In genomic region chr5:96990102-96990501, GRCh38 we compare ENCODE assay signal across 13 cellular contexts. TPM values are rescaled to one million over a fixed set of nuclear protein-coding genes. Genes with fewer than 3 reads are reported as not detected.
DNase-seq lines count a peak whose midpoint lies in the region; ATAC-seq and FAIRE-seq lines count a peak whose summit lies in the region.
"Had no signal": no experiment of that assay in that cellular context is flagged by ENCODE, and none has a peak within 500 bp of the region (broad histone marks: within the 10 kb centered on the region; RNA-seq: fewer than 3 reads in every experiment).

No MANE protein-coding gene starts in this region.

- CTCF ChIA-PET in naive thymus-derived CD4-positive, alpha-beta T cell (lab: Charles Lee): interaction anchor here (0.9 to 3.0 kb wide), 2 partner anchors 32 to 121 kb away, joined by 3 to 15 read pairs; no protein-coding TSS in a partner anchor
- CTCF ChIA-PET in CD4-positive, alpha-beta memory T cell (lab: Charles Lee; ENCODE audit: partially characterized antibody): interaction anchor here (0.6 to 2.4 kb wide), 5 partner anchors 17 to 184 kb away, joined by 3 to 11 read pairs (median 4); partner anchors contain the start of gene LNPEP

- H3K36me3 ChIP-seq in naive thymus-derived CD4-positive, alpha-beta T cell (ENCODE audit: control insufficient read depth in 2 of 3, insufficient read depth in 3 of 3, low read length in 3 of 3): peaks cover 7 to 55% (median 17%) of the 10 kb centered on the region in 3 experiments
- H3K36me3 ChIP-seq in CD4-positive, alpha-beta memory T cell (ENCODE audit: insufficient read depth, low read length): peaks cover 35% of the 10 kb centered on the region

- H3K4me3 Mint-ChIP-seq in activated naive CD8-positive, alpha-beta T cell treated with anti-CD3 and anti-CD28 coated beads for 36 hours: no peak overlapping the region
- H3K4me3 Mint-ChIP-seq in activated naive CD8-positive, alpha-beta T cell treated with anti-CD3 and anti-CD28 coated beads, Interleukin-2, amount 50 U/mL, for 24 hours: no peak overlapping the region
- no peak overlapping the region for H3K4me3 Mint-ChIP-seq in naive thymus-derived CD4-positive, alpha-beta T cell
- H3K4me3 Mint-ChIP-seq in stimulated activated memory B cell treated with anti-CD40 and anti-IgM and Interleukin-4, amounts not matched to agents 10 μg/mL and 1 μg/mL and 100 μg/mL, for 72 hours: no peak overlapping the region
- peak overlapping the region in 1 of 8 donors; percentile 8 for H3K4me3 Mint-ChIP-seq in CD4-positive, alpha-beta memory T cell

- H3K27ac Mint-ChIP-seq in activated naive CD8-positive, alpha-beta T cell treated with anti-CD3 and anti-CD28 coated beads for 36 hours: peak overlapping the region; percentile 57
- no peak overlapping the region for H3K27ac Mint-ChIP-seq in activated naive CD8-positive, alpha-beta T cell treated with anti-CD3 and anti-CD28 coated beads, Interleukin-2, amount 50 U/mL, for 24 hours
- peak overlapping the region in 7 of 9 donors; percentile 0 to 73 (median 17) for H3K27ac Mint-ChIP-seq in naive thymus-derived CD4-positive, alpha-beta T cell
- peak overlapping the region; percentile 32 for H3K27ac Mint-ChIP-seq in stimulated activated memory B cell treated with anti-CD40 and anti-IgM and Interleukin-4, amounts not matched to agents 10 μg/mL and 1 μg/mL and 100 μg/mL, for 72 hours
- peak overlapping the region in 3 of 7 donors; percentile 39 to 59 (median 44) for H3K27ac Mint-ChIP-seq in CD4-positive, alpha-beta memory T cell

- no peak overlapping the region for H3K27ac ChIP-seq in naive thymus-derived CD4-positive, alpha-beta T cell (ENCODE audit: low read depth, low read length)
- no peak overlapping the region for H3K27ac ChIP-seq in CD4-positive, alpha-beta memory T cell (ENCODE audit: low read depth, low read length)
- H3K27ac ChIP-seq: C4-2B, GM23248 had no signal

- H3K4me1 ChIP-seq in naive thymus-derived CD4-positive, alpha-beta T cell (ENCODE audit: control insufficient read depth in 2 of 2, insufficient read depth in 2 of 2, low read length in 2 of 2): no peaks in the 10 kb centered on the region
- peaks cover 9% of the 10 kb centered on the region for H3K4me1 ChIP-seq in CD4-positive, alpha-beta memory T cell (ENCODE audit: insufficient read depth, low read length)
- H3K4me1 ChIP-seq: BE2C had no signal

- peaks cover 57% of the 10 kb centered on the region for H3K36me3 Mint-ChIP-seq in activated naive CD8-positive, alpha-beta T cell treated with anti-CD3 and anti-CD28 coated beads for 36 hours
- peaks cover 62% of the 10 kb centered on the region for H3K36me3 Mint-ChIP-seq in activated naive CD8-positive, alpha-beta T cell treated with anti-CD3 and anti-CD28 coated beads, Interleukin-2, amount 50 U/mL, for 24 hours (ENCODE audit: low read depth)
- H3K36me3 Mint-ChIP-seq in naive thymus-derived CD4-positive, alpha-beta T cell: peaks cover 10 to 56% (median 40%) of the 10 kb centered on the region in 5 donors
- H3K36me3 Mint-ChIP-seq in stimulated activated memory B cell treated with anti-CD40 and anti-IgM and Interleukin-4, amounts not matched to agents 10 μg/mL and 1 μg/mL and 100 μg/mL, for 72 hours: peaks cover 65% of the 10 kb centered on the region
- H3K36me3 Mint-ChIP-seq in CD4-positive, alpha-beta memory T cell: peaks cover 53 to 80% of the 10 kb centered on the region in 2 donors

- POLR2A ChIA-PET in naive thymus-derived CD4-positive, alpha-beta T cell (lab: Charles Lee): interaction anchor here (0.6 to 1.5 kb wide), 4 partner anchors 11 to 293 kb away, joined by 3 read pairs; partner anchors contain the start of gene LNPEP
- POLR2A ChIA-PET in CD4-positive, alpha-beta memory T cell (lab: Charles Lee; ENCODE audit: partially characterized antibody): interaction anchor here (0.8 to 1.7 kb wide), 5 partner anchors 12 to 121 kb away, joined by 3 to 6 read pairs (median 3); partner anchors contain the start of gene LNPEP

- DNase-seq in activated naive CD8-positive, alpha-beta T cell treated with anti-CD3 and anti-CD28 coated beads for 36 hours: no peak
- DNase-seq in activated naive CD8-positive, alpha-beta T cell treated with anti-CD3 and anti-CD28 coated beads, Interleukin-2, amount 50 U/mL, for 24 hours: no peak
- DNase-seq in GM19239 (ENCODE audit: insufficient read length, low spot score): no peak
- no peak for DNase-seq in naive thymus-derived CD4-positive, alpha-beta T cell
- no peak for DNase-seq in CD4-positive, alpha-beta memory T cell
- DNase-seq: BE2C, GM23248, H7, IMR-90 had no signal

- FAIRE-seq in GM19239 (lab: Jason Lieb, UNC): peak; percentile 4
- FAIRE-seq: GM18507 had no signal

- H3K9me3 ChIP-seq in naive thymus-derived CD4-positive, alpha-beta T cell (ENCODE audit: control insufficient read depth in 2 of 3, low read length in 3 of 3): no peaks in the 10 kb centered on the region
- no peaks in the 10 kb centered on the region for H3K9me3 ChIP-seq in CD4-positive, alpha-beta memory T cell (ENCODE audit: control insufficient read depth in 1 of 2, low read length in 2 of 2)
- H3K9me3 ChIP-seq: BE2C had no signal

- peaks cover 4% of the 10 kb centered on the region for H3K9me3 Mint-ChIP-seq in activated naive CD8-positive, alpha-beta T cell treated with anti-CD3 and anti-CD28 coated beads for 36 hours
- no peaks in the 10 kb centered on the region for H3K9me3 Mint-ChIP-seq in activated naive CD8-positive, alpha-beta T cell treated with anti-CD3 and anti-CD28 coated beads, Interleukin-2, amount 50 U/mL, for 24 hours
- peaks cover 0 to 3% (median 0%) of the 10 kb centered on the region in 11 donors for H3K9me3 Mint-ChIP-seq in naive thymus-derived CD4-positive, alpha-beta T cell
- no peaks in the 10 kb centered on the region for H3K9me3 Mint-ChIP-seq in stimulated activated memory B cell treated with anti-CD40 and anti-IgM and Interleukin-4, amounts not matched to agents 10 μg/mL and 1 μg/mL and 100 μg/mL, for 72 hours
- no peaks in the 10 kb centered on the region for H3K9me3 Mint-ChIP-seq in CD4-positive, alpha-beta memory T cell

- H3K4me3 ChIP-seq in naive thymus-derived CD4-positive, alpha-beta T cell (ENCODE audit: low read length): no peak overlapping the region
- H3K4me3 ChIP-seq in CD4-positive, alpha-beta memory T cell (ENCODE audit: low read length in 2 of 2): no peak overlapping the region
- H3K4me3 ChIP-seq: GM23248 had no signal

- intact Hi-C loops in naive thymus-derived CD4-positive, alpha-beta T cell (cut with micrococcal nuclease): no loop called here
- intact Hi-C loops in CD4-positive, alpha-beta memory T cell (cut with micrococcal nuclease): loop anchor here (5.0 kb wide), 1 partner anchor 123 kb away; no protein-coding TSS in a partner anchor

- H3K27me3 ChIP-seq in naive thymus-derived CD4-positive, alpha-beta T cell (ENCODE audit: control insufficient read depth in 2 of 2, insufficient read depth in 2 of 2, low read length in 2 of 2): no peaks in the 10 kb centered on the region
- no peaks in the 10 kb centered on the region for H3K27me3 ChIP-seq in CD4-positive, alpha-beta memory T cell (ENCODE audit: insufficient read depth, low read length)
- H3K27me3 ChIP-seq: BE2C had no signal

- no peaks in the 10 kb centered on the region for H3K27me3 Mint-ChIP-seq in activated naive CD8-positive, alpha-beta T cell treated with anti-CD3 and anti-CD28 coated beads for 36 hours
- no peaks in the 10 kb centered on the region for H3K27me3 Mint-ChIP-seq in activated naive CD8-positive, alpha-beta T cell treated with anti-CD3 and anti-CD28 coated beads, Interleukin-2, amount 50 U/mL, for 24 hours
- H3K27me3 Mint-ChIP-seq in naive thymus-derived CD4-positive, alpha-beta T cell: no peaks in the 10 kb centered on the region
- H3K27me3 Mint-ChIP-seq in stimulated activated memory B cell treated with anti-CD40 and anti-IgM and Interleukin-4, amounts not matched to agents 10 μg/mL and 1 μg/mL and 100 μg/mL, for 72 hours: no peaks in the 10 kb centered on the region
- no peaks in the 10 kb centered on the region for H3K27me3 Mint-ChIP-seq in CD4-positive, alpha-beta memory T cell

- ATAC-seq in activated naive CD8-positive, alpha-beta T cell treated with anti-CD3 and anti-CD28 coated beads, Interleukin-2, amount 50 U/mL, for 24 hours: no peak
- ATAC-seq in naive thymus-derived CD4-positive, alpha-beta T cell: no peak
- no peak for ATAC-seq in stimulated activated memory B cell treated with anti-CD40 and anti-IgM and Interleukin-4, amounts not matched to agents 10 μg/mL and 1 μg/mL and 100 μg/mL, for 72 hours
- ATAC-seq in HG02623 (IDR thresholded peaks at IDR 0.05; ENCODE audit: unreplicated experiment): no peak

- H3K4me1 Mint-ChIP-seq in activated naive CD8-positive, alpha-beta T cell treated with anti-CD3 and anti-CD28 coated beads for 36 hours: peaks cover 47% of the 10 kb centered on the region
- H3K4me1 Mint-ChIP-seq in activated naive CD8-positive, alpha-beta T cell treated with anti-CD3 and anti-CD28 coated beads, Interleukin-2, amount 50 U/mL, for 24 hours: peaks cover 41% of the 10 kb centered on the region
- peaks cover 12 to 63% (median 56%) of the 10 kb centered on the region in 7 donors for H3K4me1 Mint-ChIP-seq in naive thymus-derived CD4-positive, alpha-beta T cell
- H3K4me1 Mint-ChIP-seq in stimulated activated memory B cell treated with anti-CD40 and anti-IgM and Interleukin-4, amounts not matched to agents 10 μg/mL and 1 μg/mL and 100 μg/mL, for 72 hours: no peaks in the 10 kb centered on the region
- peaks cover 18 to 45% (median 34%) of the 10 kb centered on the region in 4 donors for H3K4me1 Mint-ChIP-seq in CD4-positive, alpha-beta memory T cell

RNA-seq across cellular contexts. Expression of gene LNPEP, which starts 54.2 kb away (rescaled TPM):
- 10 to 100 TPM; 41.4 to 41.5 TPM for total RNA-seq in activated naive CD8-positive, alpha-beta T cell treated with anti-CD3 and anti-CD28 coated beads for 36 hours
- total RNA-seq in naive thymus-derived CD4-positive, alpha-beta T cell: 100 to 1,000 TPM in 1 of 5 experiments, 10 to 100 TPM in 4; 82.4 to 109 (median 88.8) TPM
- 10 to 100 TPM; 53.2 to 54.5 TPM for polyA plus RNA-seq in naive thymus-derived CD4-positive, alpha-beta T cell
- total RNA-seq in CD4-positive, alpha-beta memory T cell: 10 to 100 TPM; 92.5 to 97.3 TPM
- 10 to 100 TPM; 23.5 to 38.6 TPM for polyA plus RNA-seq in CD4-positive, alpha-beta memory T cell
